Comparison of ENCODE assay signal across 17 cellular contexts in genomic region chr14:72682188-72682587, GRCh38.
DNase-seq lines count a peak whose midpoint lies in the region; ATAC-seq and TF ChIP-seq lines count a peak whose summit lies in the region.
"Had no signal": no experiment of that assay in that cellular context is flagged by ENCODE, and none has a peak within 500 bp of the region (broad histone marks: within the 10 kb centered on the region; RNA-seq: fewer than 3 reads in every experiment).

No MANE protein-coding gene starts in this region.

- H3K4me1 Mint-ChIP-seq in neural crest cell = peaks cover 34% of the 10 kb centered on the region
- H3K4me1 Mint-ChIP-seq: activated CD4-positive, alpha-beta T cell treated with anti-CD3 and anti-CD28 coated beads for 36 hours had no signal

- H3K36me3 Mint-ChIP-seq in neural crest cell (ENCODE audit: low read depth) = no peaks in the 10 kb centered on the region

- no peak overlapping the region for H3K4me3 ChIP-seq in AG10803 (ENCODE audit: low read length)
- H3K4me3 ChIP-seq in choroid plexus epithelial cell (ENCODE audit: low read depth, low read length) = no peak overlapping the region
- H3K4me3 ChIP-seq: left lung had no signal

- peak; percentile 91 for DNase-seq in AG10803 (ENCODE audit: low read depth)
- DNase-seq in HS-5 (ENCODE audit: low read depth) = peak; percentile 88
- peak; percentile 26 for DNase-seq in choroid plexus epithelial cell (ENCODE audit: low read depth)
- no peak for DNase-seq in neural crest cell (ENCODE audit: low read depth, low spot score)
- DNase-seq in NCI-H2081 (lab: John Stamatoyannopoulos, UW) = no peak
- no peak for DNase-seq in DMS153 treated with DMSO at 0.1 percent for 48 hours (lab: John Stamatoyannopoulos, UW; ENCODE audit: unreplicated experiment)
- DNase-seq: ACHN; activated CD4-positive, alpha-beta T cell treated with anti-CD3 and anti-CD28 coated beads for 36 hours; activated naive CD8-positive, alpha-beta T cell treated with anti-CD3 and anti-CD28 coated beads for 36 hours; DND-41; glutamatergic neuron; left lung; NCI-H2029 treated with DMSO at 0.1 percent for 48 hours; NCI-H524 treated with DMSO at 0.1 percent for 48 hours had no signal

- H3K4me3 Mint-ChIP-seq in neural crest cell = no peak overlapping the region
- H3K4me3 Mint-ChIP-seq: activated CD4-positive, alpha-beta T cell treated with anti-CD3 and anti-CD28 coated beads for 36 hours; activated naive CD8-positive, alpha-beta T cell treated with anti-CD3 and anti-CD28 coated beads for 36 hours had no signal

- H3K27ac Mint-ChIP-seq in neural crest cell (ENCODE audit: unreplicated experiment) = peak overlapping the region; percentile 53
- H3K27ac Mint-ChIP-seq: activated CD4-positive, alpha-beta T cell treated with anti-CD3 and anti-CD28 coated beads for 36 hours; activated naive CD8-positive, alpha-beta T cell treated with anti-CD3 and anti-CD28 coated beads for 36 hours had no signal

- ATAC-seq in HG02588 (IDR thresholded peaks at IDR 0.05; ENCODE audit: unreplicated experiment) = no peak
- ATAC-seq in HG03108 (IDR thresholded peaks at IDR 0.05; ENCODE audit: unreplicated experiment) = no peak
- ATAC-seq: activated CD4-positive, alpha-beta T cell treated with anti-CD3 and anti-CD28 coated beads for 36 hours; HCT116; left lung had no signal

- TF ChIP-seq CTCF in AG10803 (conservative IDR thresholded peaks at IDR 0.05; ENCODE audit: low read length) (no peak), choroid plexus epithelial cell (conservative IDR thresholded peaks at IDR 0.05; ENCODE audit: low read depth, low read length) (no peak), neural crest cell (conservative IDR thresholded peaks at IDR 0.05) (no peak)

- no peaks in the 10 kb centered on the region for H3K27me3 Mint-ChIP-seq in neural crest cell (ENCODE audit: low read depth)
- H3K27me3 Mint-ChIP-seq: activated CD4-positive, alpha-beta T cell treated with anti-CD3 and anti-CD28 coated beads for 36 hours; activated naive CD8-positive, alpha-beta T cell treated with anti-CD3 and anti-CD28 coated beads for 36 hours had no signal

- no peaks in the 10 kb centered on the region for H3K9me3 Mint-ChIP-seq in neural crest cell

Comparison
In these comparisons a context has a peak if more than half of its experiments do, and no peak if none do; other contexts are left out.
1. DNase-seq: peak in AG10803 (single experiment), HS-5 (single experiment) and choroid plexus epithelial cell (single experiment); none in neural crest cell (single experiment), NCI-H2081 (0 of 2) and DMS153 treated with DMSO at 0.1 percent for 48 hours (single experiment).